ENCODE assay signal across 8 cellular contexts in the genomic region with DNA sequence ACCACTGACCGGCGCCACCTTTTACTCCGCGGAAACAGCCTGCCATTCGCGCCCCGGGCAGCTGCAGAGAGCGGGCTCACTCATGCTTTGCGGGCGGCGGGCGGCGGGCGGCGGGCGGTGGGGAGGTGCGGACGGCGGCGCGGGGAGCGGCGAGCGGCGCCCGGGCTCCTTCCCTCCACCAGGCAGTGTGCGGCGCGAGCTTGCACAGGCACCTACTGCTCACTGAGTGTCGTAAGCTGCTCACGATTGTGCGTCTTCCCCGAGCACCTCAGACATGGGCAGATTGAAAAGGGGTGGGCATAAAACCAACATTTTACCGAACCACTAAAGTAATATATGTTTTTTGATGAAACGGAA. TPM values are rescaled to one million over a fixed set of nuclear protein-coding genes. Genes with fewer than 3 reads are reported as not detected.
A peak's percentile ranks its signal among the peaks of the same experiment; 100 is the strongest.
DNase-seq lines count a peak whose midpoint lies in the region; TF ChIP-seq lines count a peak whose summit lies in the region.

LRRTM1 (minus strand) TSS at position 231 of the 357 bp plus-strand sequence. CDS start 933 bp downstream, outside the sequence.

- CTCF ChIA-PET in activated naive CD4-positive, alpha-beta T cell treated with anti-CD3 and anti-CD28 coated beads for 36 hours (lab: Charles Lee) = no interaction called here

- intact Hi-C loops in activated naive CD4-positive, alpha-beta T cell treated with anti-CD3 and anti-CD28 coated beads for 36 hours (cut with micrococcal nuclease) = no loop called here
- intact Hi-C loops in lower leg skin (cut with DNase I; ENCODE audit: low total_unique reads) = no loop called here

- H3K9ac ChIP-seq in BLaER1 = peak within 1 kb of the TSS; percentile 57; the same call in 1 of the 2 replicates

- H3K9me3 Mint-ChIP-seq in activated naive CD4-positive, alpha-beta T cell treated with anti-CD3 and anti-CD28 coated beads for 36 hours = peaks cover 2% of the 10 kb centered on the region

- H3K9me3 ChIP-seq in BLaER1 = peaks cover 21% of the 10 kb centered on the region
- peaks cover 2% of the 10 kb centered on the region for H3K9me3 ChIP-seq in neuron (ENCODE audit: low read length)

- H3K27me3 ChIP-seq in BLaER1 (peaks cover 44% of the 10 kb centered on the region), neuron (ENCODE audit: insufficient read depth, low read length) (peaks cover 23% of the 10 kb centered on the region)

- peaks cover 4% of the 10 kb centered on the region for H3K4me1 Mint-ChIP-seq in activated naive CD4-positive, alpha-beta T cell treated with anti-CD3 and anti-CD28 coated beads for 36 hours (ENCODE audit: low read depth)

- H3K4me1 ChIP-seq in BLaER1 (peaks cover 6% of the 10 kb centered on the region), neuron (ENCODE audit: insufficient read depth, low read length) (peaks cover 11% of the 10 kb centered on the region)

- peak; percentile 56 for DNase-seq in NCI-H345 treated with DMSO at 0.1 percent for 48 hours (lab: John Stamatoyannopoulos, UW; ENCODE audit: unreplicated experiment)
- DNase-seq in fibroblast of the aortic adventitia (ENCODE audit: low read depth) = no peak
- DNase-seq in activated naive CD4-positive, alpha-beta T cell treated with anti-CD3 and anti-CD28 coated beads for 36 hours = no peak
- no peak for DNase-seq in GM10266 (ENCODE audit: extremely low spot score)
- DNase-seq in lower leg skin (ENCODE audit: low spot score in 2 of 2) = no peak
- DNase-seq in SHP77 treated with DMSO at 0.1 percent for 48 hours (lab: John Stamatoyannopoulos, UW) = no peak

- H2AFZ ChIP-seq in neuron (ENCODE audit: low read depth, low read length) = peak within 1 kb of the TSS; percentile 85

- H3K36me3 ChIP-seq in BLaER1 (no peaks in the 10 kb centered on the region), neuron (ENCODE audit: insufficient read depth, low read length) (no peaks in the 10 kb centered on the region)

- TF ChIP-seq POLR2A in lower leg skin (IDR thresholded peaks at IDR 0.05) = no peak

- no peak within 1 kb of the TSS for H3K4me3 Mint-ChIP-seq in activated naive CD4-positive, alpha-beta T cell treated with anti-CD3 and anti-CD28 coated beads for 36 hours

- 0 to 1% methylated on average over 16 to 19 of the region's 35 CpGs for WGBS in lower leg skin, 2 donors

- no peak within 1 kb of the TSS for H3K27ac Mint-ChIP-seq in activated naive CD4-positive, alpha-beta T cell treated with anti-CD3 and anti-CD28 coated beads for 36 hours

- H3K4me3 ChIP-seq in BLaER1 (peak within 1 kb of the TSS; percentile 65), fibroblast of the aortic adventitia (ENCODE audit: low read depth, low read length) (peak within 1 kb of the TSS; percentile 35), neuron (ENCODE audit: low read length) (peak within 1 kb of the TSS; percentile 57), lower leg skin (ENCODE audit: low read depth, poor library complexity, severe bottlenecking) (no peak within 1 kb of the TSS)

- H3K27me3 Mint-ChIP-seq in activated naive CD4-positive, alpha-beta T cell treated with anti-CD3 and anti-CD28 coated beads for 36 hours (ENCODE audit: low read depth) = peaks cover 57% of the 10 kb centered on the region

- H3K4me2 ChIP-seq in BLaER1 = peak within 1 kb of the TSS; percentile 93

- no peaks in the 10 kb centered on the region for H4K20me1 ChIP-seq in BLaER1

- peaks cover 1% of the 10 kb centered on the region for H3K36me3 Mint-ChIP-seq in activated naive CD4-positive, alpha-beta T cell treated with anti-CD3 and anti-CD28 coated beads for 36 hours (ENCODE audit: low read depth)

- no peak for TF ChIP-seq CTCF in fibroblast of the aortic adventitia (IDR thresholded peaks at IDR 0.05; ENCODE audit: insufficient read depth, low read length)
- no peak for TF ChIP-seq CTCF in GM10266 (IDR thresholded peaks at IDR 0.05; ENCODE audit: control insufficient read depth, insufficient read depth, low read depth, missing control alignments)
- TF ChIP-seq CTCF in lower leg skin (IDR thresholded peaks at IDR 0.05) = no peak

- no peak within 1 kb of the TSS for H3K27ac ChIP-seq in BLaER1

RNA-seq across cellular contexts. Expression of gene LRRTM1, which starts in this region (rescaled TPM):
- total RNA-seq in fibroblast of the aortic adventitia (ENCODE audit: low replicate concordance) = 0.09 TPM in 1 of 2 replicates, not detected in the other
- not detected for total RNA-seq in activated naive CD4-positive, alpha-beta T cell treated with anti-CD3 and anti-CD28 coated beads for 36 hours
- under 1 TPM in 1 of 4 donors, not detected in 3; 0.10 TPM for total RNA-seq in lower leg skin
